8 cellular contexts compared by ENCODE assay signal in genomic region chr20:31678389-31679356, GRCh38. TPM values are rescaled to one million over a fixed set of nuclear protein-coding genes. Genes with fewer than 3 reads are reported as not detected.
A peak's percentile ranks its signal among the peaks of the same experiment; 100 is the strongest.
DNase-seq lines count a peak whose midpoint lies in the region; ATAC-seq and TF ChIP-seq lines count a peak whose summit lies in the region.

No MANE protein-coding gene starts in this region.

- peaks cover 88% of the 10 kb centered on the region for H3K4me1 Mint-ChIP-seq in T-helper 2 cell treated with Interferon-gamma antibody and Interleukin-4, amounts not matched to agents 5 μg/mL and 100 μg/mL, for 36 hours (ENCODE audit: low read depth)
- H3K4me1 Mint-ChIP-seq in CD14-positive monocyte, result peaks cover 39% of the 10 kb centered on the region

- H3K27ac Mint-ChIP-seq in T-helper 2 cell treated with Interferon-gamma antibody and Interleukin-4, amounts not matched to agents 5 μg/mL and 100 μg/mL, for 36 hours, result peak overlapping the region; percentile 84
- peak overlapping the region in 2 of 7 donors; percentile 14 to 34 for H3K27ac Mint-ChIP-seq in CD14-positive monocyte

- H3K27ac ChIP-seq in HCT116 (ENCODE audit: low read depth, low read length), result peak overlapping the region; percentile 79

- TF ChIP-seq POLR2A in HCT116 (IDR thresholded peaks at IDR 0.05; ENCODE audit: borderline replicate concordance, extremely low read depth, insufficient read depth, insufficient read length), result no peak

- RAD21 ChIA-PET in HCT116 (lab: Charles Lee; ENCODE audit: low non-redundant PET in 1 of 2, low total read pairs in 2 of 2, uncharacterized antibody in 2 of 2, unreplicated experiment in 2 of 2), result no interaction called here

- no peak overlapping the region for H2AFZ ChIP-seq in HCT116 (ENCODE audit: low read depth, low read length, poor library complexity, severe bottlenecking)

- no peaks in the 10 kb centered on the region for H3K27me3 Mint-ChIP-seq in T-helper 2 cell treated with Interferon-gamma antibody and Interleukin-4, amounts not matched to agents 5 μg/mL and 100 μg/mL, for 36 hours (ENCODE audit: low read depth)
- peaks cover 0 to 11% (median 5%) of the 10 kb centered on the region in 3 donors for H3K27me3 Mint-ChIP-seq in CD14-positive monocyte (ENCODE audit: low read depth in 3 of 3)

- peak overlapping the region; percentile 61 for H3K4me3 Mint-ChIP-seq in T-helper 2 cell treated with Interferon-gamma antibody and Interleukin-4, amounts not matched to agents 5 μg/mL and 100 μg/mL, for 36 hours
- no peak overlapping the region for H3K4me3 Mint-ChIP-seq in CD14-positive monocyte

- CTCF ChIA-PET in HCT116 (lab: Charles Lee), result interaction anchor here (2.0 kb wide), 1 partner anchor 45 kb away, joined by 4 read pairs; no protein-coding TSS in a partner anchor

- H3K4me1 ChIP-seq in HCT116 (ENCODE audit: control insufficient read depth in 1 of 2, insufficient read depth in 2 of 2, low read length in 2 of 2), result peaks cover 73 to 98% of the 10 kb centered on the region in 2 experiments

- H3K9me2 ChIP-seq in HCT116 (ENCODE audit: insufficient read depth), result no peaks in the 10 kb centered on the region

- peaks cover 51% of the 10 kb centered on the region for H3K36me3 Mint-ChIP-seq in T-helper 2 cell treated with Interferon-gamma antibody and Interleukin-4, amounts not matched to agents 5 μg/mL and 100 μg/mL, for 36 hours (ENCODE audit: low read depth)
- H3K36me3 Mint-ChIP-seq in CD14-positive monocyte, result peaks cover 50 to 52% of the 10 kb centered on the region in 2 donors

- H3K9me3 ChIP-seq in HCT116 (ENCODE audit: control insufficient read depth in 1 of 2, insufficient read depth in 1 of 2, low read depth in 1 of 2, low read length in 2 of 2), result no peaks in the 10 kb centered on the region

- no peak overlapping the region for H3K4me3 ChIP-seq in HCT116 (replicated peaks in 1 of 2; ENCODE audit: low read depth in 1 of 2, low read length in 2 of 2)
- no peak overlapping the region for H3K4me3 ChIP-seq in fibroblast of pulmonary artery (replicated peaks; ENCODE audit: low read depth, low read length)
- no peak overlapping the region for H3K4me3 ChIP-seq in retinal pigment epithelial cell (ENCODE audit: low read length)

- H3K27me3 ChIP-seq in HCT116 (ENCODE audit: insufficient read depth, low read length), result no peaks in the 10 kb centered on the region

- BruUV-seq in HCT116 (replicated peaks; lab: Mats Ljungman, UMichigan), result TSS peak; percentile 3

- POLR2A ChIA-PET in HCT116 (lab: Charles Lee), result no interaction called here

- peak overlapping the region; percentile 54 for H3K4me2 ChIP-seq in HCT116 (ENCODE audit: low read length)

- no peak for TF ChIP-seq RAD21 in HCT116 (IDR thresholded peaks at IDR 0.05; ENCODE audit: low read depth)

- H3K9me3 Mint-ChIP-seq in T-helper 2 cell treated with Interferon-gamma antibody and Interleukin-4, amounts not matched to agents 5 μg/mL and 100 μg/mL, for 36 hours, result no peaks in the 10 kb centered on the region
- H3K9me3 Mint-ChIP-seq in CD14-positive monocyte, result no peaks in the 10 kb centered on the region

- H4K20me1 ChIP-seq in HCT116 (ENCODE audit: insufficient read depth), result no peaks in the 10 kb centered on the region

- peaks cover 3 to 48% of the 10 kb centered on the region in 2 experiments; a peak in 3 of 4 replicates for H3K36me3 ChIP-seq in HCT116 (ENCODE audit: control insufficient read depth in 1 of 2, insufficient read depth in 2 of 2, low read length in 2 of 2)

- ATAC-seq in HCT116 (peak; percentile 63), sciatic nerve (no peak), GM19324 (IDR thresholded peaks at IDR 0.05; ENCODE audit: low FRiP score, unreplicated experiment) (no peak)

- peak overlapping the region; percentile 37 for H3K9ac ChIP-seq in HCT116 (ENCODE audit: low read length)

- intact Hi-C loops in HCT116 (cut with micrococcal nuclease) (no loop called here), sciatic nerve (cut with DNase I) (no loop called here), CD14-positive monocyte (cut with micrococcal nuclease) (loop anchor here (5.0 kb wide), 1 partner anchor 44 kb away; the partner anchor contains the start of gene BCL2L1 (in 2 of the 2))

- no peak for DNase-seq in HCT116 (ENCODE audit: low read depth, low spot score)
- DNase-seq in T-helper 2 cell treated with Interferon-gamma antibody and Interleukin-4, amounts not matched to agents 5 μg/mL and 100 μg/mL, for 36 hours (ENCODE audit: low spot score), result no peak
- peak; percentile 36 for DNase-seq in fibroblast of pulmonary artery (ENCODE audit: low read depth)
- no peak for DNase-seq in retinal pigment epithelial cell (ENCODE audit: low read depth)
- no peak for DNase-seq in sciatic nerve (ENCODE audit: low spot score)
- DNase-seq in NCI-H510A (lab: John Stamatoyannopoulos, UW), result no peak
- DNase-seq in CD14-positive monocyte (ENCODE audit: low spot score), result no peak

- H3K79me2 ChIP-seq in HCT116 (ENCODE audit: insufficient read depth, low read length), result peaks cover 99% of the 10 kb centered on the region

- TF ChIP-seq CTCF in HCT116 (IDR thresholded peaks at IDR 0.05 in 2 of 3, conservative IDR thresholded peaks at IDR 0.05 in 1 of 3; ENCODE audit: borderline replicate concordance in 1 of 3, insufficient read depth in 1 of 3, low read depth in 2 of 3, low read length in 2 of 3) (no peak), fibroblast of pulmonary artery (IDR thresholded peaks at IDR 0.05; ENCODE audit: low read length, missing control alignments) (no peak), retinal pigment epithelial cell (conservative IDR thresholded peaks at IDR 0.05; ENCODE audit: low read depth, low read length) (peak; percentile 24), CD14-positive monocyte (IDR thresholded peaks at IDR 0.05) (no peak)

TF ChIP-seq in HCT116, 20 proteins besides CTCF, POLR2A, EP300 and RAD21:
- no peak for TF ChIP-seq ATF3 (IDR thresholded peaks at IDR 0.05)
- peak; percentile 2; the same call in 1 of the 2 replicates for TF ChIP-seq POLR2AphosphoS5 (IDR thresholded peaks at IDR 0.05; ENCODE audit: low read depth, low read length)
- TF ChIP-seq EZH2 (IDR thresholded peaks at IDR 0.05), result no peak
- no peak for TF ChIP-seq CEBPB (IDR thresholded peaks at IDR 0.05; ENCODE audit: low read depth)

RNA-seq across cellular contexts. Expression of gene COX4I2, which starts 41.0 kb away (rescaled TPM):
- not detected for total RNA-seq in HCT116 (2021; ENCODE audit: unreplicated experiment)
- polyA plus RNA-seq in HCT116 (2012), result 0.11 TPM in 1 of 2 replicates, not detected in the other
- total RNA-seq in sciatic nerve, result 8.3 TPM
- not detected for polyA plus RNA-seq in CD14-positive monocyte

RNA-seq across cellular contexts. Expression of gene BCL2L1, which starts 44.0 kb away (rescaled TPM):
- total RNA-seq in HCT116 (2021; ENCODE audit: unreplicated experiment) (226 TPM), sciatic nerve (112 TPM)
- 186 and 209 TPM in 2 replicates for polyA plus RNA-seq in HCT116 (2012)
- 10 to 100 TPM; 12.4 to 14.3 TPM for polyA plus RNA-seq in CD14-positive monocyte

Comparison
In these comparisons a context has a peak if more than half of its experiments do, and no peak if none do; other contexts are left out.
1. intact Hi-C loops: an anchor here in CD14-positive monocyte (5.0 kb wide); none called in HCT116 and sciatic nerve.